Comparison of ENCODE assay signal across 18 cellular contexts in genomic region chr1:21304488-21304887, GRCh38. TPM values are rescaled to one million over a fixed set of nuclear protein-coding genes. Genes with fewer than 3 reads are reported as not detected.
DNase-seq lines count a peak whose midpoint lies in the region; ATAC-seq, FAIRE-seq and TF ChIP-seq lines count a peak whose summit lies in the region.
"Had no signal": no experiment of that assay in that cellular context is flagged by ENCODE, and none has a peak within 500 bp of the region (broad histone marks: within the 10 kb centered on the region; RNA-seq: fewer than 3 reads in every experiment).

No MANE protein-coding gene starts in this region.

- no peak for TF ChIP-seq POLR2A in ovary (IDR thresholded peaks at IDR 0.05)

- H3K27me3 Mint-ChIP-seq in stimulated activated naive CD8-positive, alpha-beta T cell treated with anti-CD3 and anti-CD28 coated beads, Interleukin-15, Interleukin-2, amounts not matched to agents 100 ng/mL and 50 ng/mL, for 24 hours, result no peaks in the 10 kb centered on the region

- no peak for ATAC-seq in stimulated activated naive CD8-positive, alpha-beta T cell treated with anti-CD3 and anti-CD28 coated beads, Interleukin-15, Interleukin-2, amounts not matched to agents 100 U/mL and 50 U/mL, for 24 hours

- H3K36me3 ChIP-seq in WERI-Rb-1, result 0 out of 2 replicates have a peak, but pooled peaks cover 5% of the 10 kb centered on the region
- no peaks in the 10 kb centered on the region for H3K36me3 ChIP-seq in ovary
- H3K36me3 ChIP-seq: uterus had no signal

- H3K4me3 ChIP-seq in WERI-Rb-1 (ENCODE audit: low read depth, low read length), result no peak overlapping the region
- no peak overlapping the region for H3K4me3 ChIP-seq in ovary
- H3K4me3 ChIP-seq: uterus had no signal

- H3K27ac ChIP-seq in WERI-Rb-1 (peak overlapping the region; percentile 49), ovary (peak overlapping the region in 1 of 2 donors; percentile 51)

- intact Hi-C loops in ovary (cut with DNase I), result no loop called here

- H3K9me3 Mint-ChIP-seq in stimulated activated naive CD8-positive, alpha-beta T cell treated with anti-CD3 and anti-CD28 coated beads, Interleukin-15, Interleukin-2, amounts not matched to agents 100 ng/mL and 50 ng/mL, for 24 hours, result no peaks in the 10 kb centered on the region
- H3K9me3 Mint-ChIP-seq: dendritic cell treated with granulocyte-macrophage colony-stimulating factor and Interleukin-4, amounts not matched to agents 40 ng/mL and 50 ng/mL, for 4 days had no signal

- peaks cover 10% of the 10 kb centered on the region for H3K36me3 Mint-ChIP-seq in stimulated activated naive CD8-positive, alpha-beta T cell treated with anti-CD3 and anti-CD28 coated beads, Interleukin-15, Interleukin-2, amounts not matched to agents 100 ng/mL and 50 ng/mL, for 24 hours (ENCODE audit: low read depth)

- no peak for DNase-seq in stimulated activated naive CD8-positive, alpha-beta T cell treated with anti-CD3 and anti-CD28 coated beads, Interleukin-15, Interleukin-2, amounts not matched to agents 100 U/mL and 50 U/mL, for 24 hours
- DNase-seq in WERI-Rb-1 (peak; percentile 31), myocyte (ENCODE audit: low read depth) (peak; percentile 26), urothelium cell line (ENCODE audit: low spot score) (no peak), ovary (no peak), NCI-H146 treated with DMSO at 0.1 percent for 48 hours (lab: John Stamatoyannopoulos, UW; ENCODE audit: unreplicated experiment) (no peak), NCI-H1105 treated with DMSO at 0.1 percent for 48 hours (lab: John Stamatoyannopoulos, UW) (no peak)
- DNase-seq: activated gamma-delta T cell treated with Interleukin-2 at 50 U/mL for 16 hours; DMS79; erythroblast; KBM-7; midbrain; NCI-H1105; nucleus accumbens; stimulated activated CD4-positive, alpha-beta T cell treated with anti-CD3 and anti-CD28 coated beads, Interleukin-4, amount 100 ng/mL, for 24 hours; uterus had no signal

- H3K9me3 ChIP-seq in WERI-Rb-1 (ENCODE audit: severe bottlenecking) (no peaks in the 10 kb centered on the region), ovary (no peaks in the 10 kb centered on the region)
- H3K9me3 ChIP-seq: uterus had no signal

- H3K27me3 ChIP-seq in WERI-Rb-1 (ENCODE audit: insufficient read depth, low read depth, severe bottlenecking) (no peaks in the 10 kb centered on the region), ovary (no peaks in the 10 kb centered on the region)
- H3K27me3 ChIP-seq: uterus had no signal

- peaks cover 27% of the 10 kb centered on the region for H3K4me1 ChIP-seq in ovary (ENCODE audit: insufficient read depth)

- H3K4me3 Mint-ChIP-seq in stimulated activated naive CD8-positive, alpha-beta T cell treated with anti-CD3 and anti-CD28 coated beads, Interleukin-15, Interleukin-2, amounts not matched to agents 100 ng/mL and 50 ng/mL, for 24 hours, result no peak overlapping the region
- H3K4me3 Mint-ChIP-seq: dendritic cell treated with granulocyte-macrophage colony-stimulating factor and Interleukin-4, amounts not matched to agents 40 ng/mL and 50 ng/mL, for 4 days had no signal

- no peak for TF ChIP-seq CTCF in WERI-Rb-1 (IDR thresholded peaks at IDR 0.05; ENCODE audit: low read depth, low read length)
- TF ChIP-seq CTCF in ovary (IDR thresholded peaks at IDR 0.05), result no peak

- WGBS in ovary, 3 donors, result 71 to 77% (median 73%) methylated on average over 2 of the region's 2 CpGs

- no peak for FAIRE-seq in urothelium cell line (lab: Jason Lieb, UNC)

- H3K27ac Mint-ChIP-seq in stimulated activated naive CD8-positive, alpha-beta T cell treated with anti-CD3 and anti-CD28 coated beads, Interleukin-15, Interleukin-2, amounts not matched to agents 100 ng/mL and 50 ng/mL, for 24 hours, result peak overlapping the region; percentile 18
- H3K27ac Mint-ChIP-seq: dendritic cell treated with granulocyte-macrophage colony-stimulating factor and Interleukin-4, amounts not matched to agents 40 ng/mL and 50 ng/mL, for 4 days had no signal

- TF ChIP-seq EP300 in ovary (IDR thresholded peaks at IDR 0.05), result no peak

- H3K4me1 Mint-ChIP-seq in stimulated activated naive CD8-positive, alpha-beta T cell treated with anti-CD3 and anti-CD28 coated beads, Interleukin-15, Interleukin-2, amounts not matched to agents 100 ng/mL and 50 ng/mL, for 24 hours (ENCODE audit: low read depth), result peaks cover 81% of the 10 kb centered on the region

RNA-seq across cellular contexts. Expression of gene ECE1, which starts 14.2 kb away (rescaled TPM):
- total RNA-seq in myocyte (15.9 and 17.0 TPM in 2 replicates), ovary (100 to 1,000 TPM in 4 of 7 donors, 10 to 100 TPM in 3; 37.3 to 183 (median 119) TPM)
- 59.1 TPM for polyA plus RNA-seq in myocyte (2012)
- 100 to 1,000 TPM in 1 of 2 donors, 10 to 100 TPM in 1; 84.0 to 313 TPM for polyA plus RNA-seq in ovary

Comparison
In these comparisons a context has a peak if more than half of its experiments do, and no peak if none do; other contexts are left out.
1. DNase-seq: peak in WERI-Rb-1 (single experiment) and myocyte (single experiment); none in stimulated activated naive CD8-positive, alpha-beta T cell treated with anti-CD3 and anti-CD28 coated beads, Interleukin-15, Interleukin-2, amounts not matched to agents 100 U/mL and 50 U/mL, for 24 hours (single experiment), urothelium cell line (single experiment), ovary (0 of 5), NCI-H146 treated with DMSO at 0.1 percent for 48 hours (single experiment) and NCI-H1105 treated with DMSO at 0.1 percent for 48 hours (single experiment).